ENCODE assay signal across 8 cellular contexts in the genomic region with DNA sequence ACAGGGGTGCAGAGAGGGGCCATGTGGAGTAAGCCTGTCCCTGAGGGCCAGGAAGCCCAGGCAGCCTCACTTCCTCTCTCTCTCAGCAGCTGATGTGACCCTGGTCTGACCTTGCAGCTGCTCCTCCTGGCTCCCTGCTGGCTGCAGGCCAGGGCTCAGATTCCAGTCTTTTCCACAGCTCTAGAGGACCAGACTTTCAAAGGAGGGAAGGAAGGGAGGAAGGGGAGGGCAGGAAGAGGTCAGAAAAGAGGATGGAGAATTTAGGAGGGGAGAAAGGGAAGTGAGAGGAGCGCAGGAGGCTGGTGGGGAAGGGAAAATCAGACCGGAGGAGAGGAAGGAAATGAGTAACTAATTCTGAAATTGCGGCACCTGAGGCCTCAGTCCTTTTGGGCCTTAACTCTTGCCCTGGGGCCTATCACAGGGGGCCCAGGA. TPM values are rescaled to one million over a fixed set of nuclear protein-coding genes. Genes with fewer than 3 reads are reported as not detected.
A peak's percentile ranks its signal among the peaks of the same experiment; 100 is the strongest.
DNase-seq lines count a peak whose midpoint lies in the region; ATAC-seq, FAIRE-seq and TF ChIP-seq lines count a peak whose summit lies in the region.

No MANE protein-coding gene starts in this region.

- H3K9me3 Mint-ChIP-seq in naive thymus-derived CD4-positive, alpha-beta T cell, result no peaks in the 10 kb centered on the region

- no peak overlapping the region for H3K9ac ChIP-seq in H1 (replicated peaks in 1 of 4; ENCODE audit: extremely low read depth in 1 of 4, low read depth in 3 of 4, low read length in 3 of 4)

- peaks cover 0 to 8% (median 3%) of the 10 kb centered on the region in 4 experiments; a peak in 3 of 7 replicates for H3K4me1 ChIP-seq in H1 (replicated peaks in 1 of 4; ENCODE audit: control insufficient read depth in 3 of 4, insufficient read depth in 4 of 4, low read length in 3 of 4)
- H3K4me1 ChIP-seq in naive thymus-derived CD4-positive, alpha-beta T cell (ENCODE audit: control insufficient read depth in 2 of 2, insufficient read depth in 2 of 2, low read length in 2 of 2), result no peaks in the 10 kb centered on the region
- peaks cover 7% of the 10 kb centered on the region for H3K4me1 ChIP-seq in suprapubic skin

- peaks cover 11 to 29% (median 18%) of the 10 kb centered on the region in 5 donors for H3K27me3 Mint-ChIP-seq in naive thymus-derived CD4-positive, alpha-beta T cell

- TF ChIP-seq CTCF in H1 (IDR thresholded peaks at IDR 0.05; ENCODE audit: control extremely low read depth in 1 of 3, insufficient read depth in 1 of 3, low read depth in 1 of 3, low read length in 3 of 3), result no peak
- no peak for TF ChIP-seq CTCF in suprapubic skin (IDR thresholded peaks at IDR 0.05)

- no peaks in the 10 kb centered on the region for H3K27me3 ChIP-seq in H1 (replicated peaks in 1 of 4; ENCODE audit: control insufficient read depth in 3 of 4, extremely low read depth in 1 of 4, insufficient read depth in 3 of 4, low read length in 3 of 4)
- no peaks in the 10 kb centered on the region for H3K27me3 ChIP-seq in naive thymus-derived CD4-positive, alpha-beta T cell (ENCODE audit: control insufficient read depth in 2 of 2, insufficient read depth in 2 of 2, low read length in 2 of 2)
- no peaks in the 10 kb centered on the region for H3K27me3 ChIP-seq in suprapubic skin

- no peak overlapping the region for H3K18ac ChIP-seq in H1 (ENCODE audit: extremely low read depth, low read length)

- no peaks in the 10 kb centered on the region for H3K79me1 ChIP-seq in H1 (ENCODE audit: low read depth, low read length)

- no peak overlapping the region for H3K4ac ChIP-seq in H1 (replicated peaks; ENCODE audit: insufficient read length, low read depth, low read length)

- H4K91ac ChIP-seq in H1 (replicated peaks; ENCODE audit: insufficient read length, low read length), result no peak overlapping the region

- H3K4me1 Mint-ChIP-seq in naive thymus-derived CD4-positive, alpha-beta T cell, result peaks cover 0 to 7% (median 0%) of the 10 kb centered on the region in 7 donors

- H4K8ac ChIP-seq in H1 (ENCODE audit: extremely low read depth, insufficient read depth, low read length), result no peak overlapping the region

- TF ChIP-seq EP300 in H1 (IDR thresholded peaks at IDR 0.05; ENCODE audit: borderline replicate concordance in 1 of 2, low read depth in 2 of 2, low read length in 2 of 2) (no peak), suprapubic skin (IDR thresholded peaks at IDR 0.05) (no peak)

- no peaks in the 10 kb centered on the region for H3K9me3 ChIP-seq in H1 (ENCODE audit: insufficient read depth in 2 of 2, low read depth in 1 of 2, low read length in 1 of 2)
- no peaks in the 10 kb centered on the region for H3K9me3 ChIP-seq in naive thymus-derived CD4-positive, alpha-beta T cell (ENCODE audit: control insufficient read depth in 2 of 3, low read length in 3 of 3)
- no peaks in the 10 kb centered on the region for H3K9me3 ChIP-seq in suprapubic skin

- no peak for FAIRE-seq in H1 (lab: Jason Lieb, UNC)

- DNase-seq in EH (ENCODE audit: low read depth) (peak; percentile 68), NCI-H2196 (lab: John Stamatoyannopoulos, UW; ENCODE audit: unreplicated experiment) (peak; percentile 9), H1 (ENCODE audit: low read depth in 1 of 2, low spot score in 2 of 2) (no peak), suprapubic skin (ENCODE audit: low spot score in 2 of 2) (no peak)
- no peak for DNase-seq in naive thymus-derived CD4-positive, alpha-beta T cell
- DNase-seq in stimulated activated CD4-positive, alpha-beta T cell treated with anti-CD3 and anti-CD28 coated beads, Interleukin-2, amount 100 ng/mL, for 48 hours, result no peak

- CTCF ChIA-PET in H1 (lab: Charles Lee; ENCODE audit: partially characterized antibody), result interaction anchor here (1.0 to 2.3 kb wide), 4 partner anchors 10 to 86 kb away, joined by 3 to 15 read pairs (median 6); no protein-coding TSS in a partner anchor
- CTCF ChIA-PET in naive thymus-derived CD4-positive, alpha-beta T cell (lab: Charles Lee), result interaction anchor here (1.0 kb wide), 1 partner anchor 10 kb away, joined by 5 read pairs; no protein-coding TSS in a partner anchor

- intact Hi-C loops in naive thymus-derived CD4-positive, alpha-beta T cell (cut with micrococcal nuclease), result no loop called here

- H3K4me3 Mint-ChIP-seq in naive thymus-derived CD4-positive, alpha-beta T cell, result peak overlapping the region in 1 of 10 donors; percentile 58

- peak overlapping the region; percentile 4; the same call in 1 of the 2 replicates for H2BK5ac ChIP-seq in H1 (ENCODE audit: low read depth, low read length)

- H2AK5ac ChIP-seq in H1 (ENCODE audit: low read depth, low read length), result no peak overlapping the region

- TF ChIP-seq POLR2A in H1 (IDR thresholded peaks at IDR 0.05; ENCODE audit: control extremely low read depth in 1 of 2, low read depth in 2 of 2, low read length in 2 of 2) (no peak), suprapubic skin (IDR thresholded peaks at IDR 0.05) (no peak)

- H2BK20ac ChIP-seq in H1 (ENCODE audit: low read length), result no peak overlapping the region

- no peak overlapping the region for H3K4me2 ChIP-seq in H1 (ENCODE audit: insufficient read depth in 1 of 2, low read depth in 2 of 2, low read length in 2 of 2)

- TF ChIP-seq RAD21 in H1 (IDR thresholded peaks at IDR 0.05 in 1 of 2, conservative IDR thresholded peaks at IDR 0.05 in 1 of 2; ENCODE audit: low read depth in 2 of 2, low read length in 2 of 2), result no peak

- no peak overlapping the region for H4K5ac ChIP-seq in H1 (ENCODE audit: insufficient read length, low read depth, low read length)

- no peak overlapping the region for H3K56ac ChIP-seq in H1 (replicated peaks; ENCODE audit: insufficient read length, low read depth, low read length)

- POLR2A ChIA-PET in H1 (lab: Charles Lee; ENCODE audit: partially characterized antibody), result interaction anchor here (1.2 to 1.3 kb wide), 2 partner anchors 47 to 60 kb away, joined by 3 to 5 read pairs; no protein-coding TSS in a partner anchor
- POLR2A ChIA-PET in naive thymus-derived CD4-positive, alpha-beta T cell (lab: Charles Lee), result no interaction called here

- peak overlapping the region; percentile 60; the same call in 1 of the 2 replicates for H2BK12ac ChIP-seq in H1 (ENCODE audit: low read depth, low read length)

- no peak overlapping the region for H3K27ac Mint-ChIP-seq in naive thymus-derived CD4-positive, alpha-beta T cell

- no peaks in the 10 kb centered on the region for H3K23me2 ChIP-seq in H1 (ENCODE audit: low read depth, low read length)

- H2BK15ac ChIP-seq in H1 (ENCODE audit: low read length), result no peak overlapping the region; the same call in 1 of the 2 replicates

- no peak overlapping the region for H3K4me3 ChIP-seq in H1 (ENCODE audit: extremely low read depth in 1 of 4, insufficient read depth in 2 of 4, low read depth in 3 of 4, low read length in 4 of 4)
- H3K4me3 ChIP-seq in naive thymus-derived CD4-positive, alpha-beta T cell (ENCODE audit: low read length), result no peak overlapping the region
- no peak overlapping the region for H3K4me3 ChIP-seq in suprapubic skin

- H2BK120ac ChIP-seq in H1 (replicated peaks; ENCODE audit: low read depth, low read length), result no peak overlapping the region

- no peak overlapping the region for H2AFZ ChIP-seq in H1 (ENCODE audit: low read length)

- H3K27ac ChIP-seq in H1 (ENCODE audit: low read depth, low read length) (no peak overlapping the region), suprapubic skin (no peak overlapping the region)
- no peak overlapping the region for H3K27ac ChIP-seq in naive thymus-derived CD4-positive, alpha-beta T cell (ENCODE audit: low read depth, low read length)

- H3K79me2 ChIP-seq in H1 (ENCODE audit: control insufficient read depth in 1 of 2, insufficient read depth in 2 of 2, low read length in 2 of 2), result no peaks in the 10 kb centered on the region

- no peaks in the 10 kb centered on the region for H4K20me1 ChIP-seq in H1 (replicated peaks in 1 of 2; ENCODE audit: control insufficient read depth in 1 of 2, insufficient read depth in 2 of 2, low read length in 2 of 2)

- 81% methylated on average over 3 of the region's 3 CpGs; no CpG with 5 or more reads in 1 of the 2 experiments for WGBS in H1 (ENCODE audit: extremely low coverage in 1 of 2, insufficient coverage in 1 of 2, insufficient read length in 1 of 2, insufficient replicate concordance in 2 of 2, low coverage in 1 of 2, low lambda C conversion rate in 2 of 2, missing lambda C conversion rate in 1 of 2), 2 experiments
- WGBS in suprapubic skin, result 60% methylated on average over 3 of the region's 3 CpGs

- H3K23ac ChIP-seq in H1 (ENCODE audit: insufficient read length), result no peak overlapping the region

- no peak overlapping the region for H3K14ac ChIP-seq in H1 (ENCODE audit: insufficient read length)

- no peaks in the 10 kb centered on the region for H3K36me3 Mint-ChIP-seq in naive thymus-derived CD4-positive, alpha-beta T cell

- ATAC-seq in GM21825 (IDR thresholded peaks at IDR 0.05; ENCODE audit: unreplicated experiment) (peak; percentile 64), HG02973 (IDR thresholded peaks at IDR 0.05; ENCODE audit: unreplicated experiment) (no peak)
- ATAC-seq in naive thymus-derived CD4-positive, alpha-beta T cell, result peak; percentile 66

- H3K36me3 ChIP-seq in H1 (ENCODE audit: control insufficient read depth in 2 of 4, insufficient read depth in 4 of 4, low read length in 3 of 4), result no peaks in the 10 kb centered on the region
- no peaks in the 10 kb centered on the region for H3K36me3 ChIP-seq in naive thymus-derived CD4-positive, alpha-beta T cell (ENCODE audit: control insufficient read depth in 2 of 3, insufficient read depth in 3 of 3, low read length in 3 of 3)
- H3K36me3 ChIP-seq in suprapubic skin, result no peaks in the 10 kb centered on the region

TF ChIP-seq in H1, 55 proteins besides CTCF, POLR2A, EP300 and RAD21 (continues in another document):
- TF ChIP-seq, protein P1, sequence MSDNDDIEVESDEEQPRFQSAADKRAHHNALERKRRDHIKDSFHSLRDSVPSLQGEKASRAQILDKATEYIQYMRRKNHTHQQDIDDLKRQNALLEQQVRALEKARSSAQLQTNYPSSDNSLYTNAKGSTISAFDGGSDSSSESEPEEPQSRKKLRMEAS (IDR thresholded peaks at IDR 0.05), result no peak

RNA-seq across cellular contexts. Expression of a gene that starts 40.9 kb away (rescaled TPM):
- total RNA-seq in H1 (2021; fragmentation: NEBNext Ultra II Directional; extraction: Animal tissue kit (Norgen Biotek cat#: 25700)), result 6.4 and 7.7 TPM in 2 replicates
- polyA plus RNA-seq in H1 (2011; rRNA removed), result 3.1 and 4.9 TPM in 2 replicates
- polyA plus RNA-seq in H1 (2011; cell fraction: cytosol; rRNA removed), result 5.1 TPM
- 17.4 TPM for polyA plus RNA-seq in H1 (2011; cell fraction: nucleus; rRNA removed)
- polyA plus RNA-seq in H1 (2012, experiment 1 of 2), result 5.7 to 7.5 TPM (median 6.7 TPM) in 4 replicates
- polyA plus RNA-seq in H1 (2012, experiment 2 of 2), result 4.3 TPM
- polyA plus RNA-seq in H1 (2013, experiment 1 of 2), result 3.2 TPM
- 3.5 TPM for polyA plus RNA-seq in H1 (2013, experiment 2 of 2)
- polyA minus RNA-seq in H1 (2011; rRNA and poly(A)+ RNA removed), result 4.3 and 4.5 TPM in 2 replicates
- polyA minus RNA-seq in H1 (2011; cell fraction: cytosol; rRNA and poly(A)+ RNA removed), result 2.3 TPM
- 5.6 TPM for polyA minus RNA-seq in H1 (2011; cell fraction: nucleus; rRNA and poly(A)+ RNA removed)
- 10 to 100 TPM in 1 of 5 experiments, 1 to 10 TPM in 4; 1.1 to 18.2 (median 5.6) TPM for total RNA-seq in naive thymus-derived CD4-positive, alpha-beta T cell
- under 1 TPM; 0.52 to 0.54 TPM for polyA plus RNA-seq in naive thymus-derived CD4-positive, alpha-beta T cell
- 1 to 10 TPM in 3 of 4 donors, under 1 TPM in 1; 0.68 to 5.8 (median 4.1) TPM for total RNA-seq in suprapubic skin

Comparison
In these comparisons a context has a peak if more than half of its experiments do, and no peak if none do; other contexts are left out.
1. DNase-seq: peak in EH (single experiment) and NCI-H2196 (single experiment); none in H1 (0 of 2), naive thymus-derived CD4-positive, alpha-beta T cell (0 of 9), stimulated activated CD4-positive, alpha-beta T cell treated with anti-CD3 and anti-CD28 coated beads, Interleukin-2, amount 100 ng/mL, for 48 hours (0 of 2) and suprapubic skin (0 of 2).